8 cellular contexts compared by ENCODE assay signal in genomic region chr12:118061011-118061875, GRCh38. TPM values are rescaled to one million over a fixed set of nuclear protein-coding genes. Genes with fewer than 3 reads are reported as not detected.
DNase-seq lines count a peak whose midpoint lies in the region; ATAC-seq and TF ChIP-seq lines count a peak whose summit lies in the region.

TSS of gene WSB2 (minus strand) at chr12:118061179. CDS start at chr12:118061048, 131 bp downstream.

- H3K4me3 Mint-ChIP-seq in naive B cell, result peak within 1 kb of the TSS; percentile 92 to 98 (median 96)

- H3K4me1 ChIP-seq in PC-3 (ENCODE audit: insufficient read depth, low read length), result peaks cover 40% of the 10 kb centered on the region

- intact Hi-C loops in PC-3 (cut with micrococcal nuclease), result loop anchor here (5.0 kb wide), 1 partner anchor 76 kb away; the partner anchor contains the start of gene PEBP1

- peaks cover 43 to 53% (median 49%) of the 10 kb centered on the region in 3 donors for H3K4me1 Mint-ChIP-seq in naive B cell

- H3F3A ChIP-seq in PC-3 (ENCODE audit: low read length, unreplicated experiment), result peaks cover 15% of the 10 kb centered on the region

- H3K27ac ChIP-seq in PC-3 (ENCODE audit: low read length), result peak within 1 kb of the TSS; percentile 86

- no peaks in the 10 kb centered on the region for H3K9me3 ChIP-seq in PC-3 (ENCODE audit: low read length)

- DNase-seq in PC-3, result peak; percentile 41
- peak; percentile 52 for DNase-seq in activated T-helper 9 cell treated with anti-CD3 and anti-CD28 coated beads, Interleukin-2, amount 50 U/mL, for 16 hours (ENCODE audit: low read depth)
- DNase-seq in fibroblast of mammary gland (ENCODE audit: low read depth), result peak; percentile 57
- DNase-seq in naive B cell, result peak; percentile 53
- DNase-seq in stimulated activated naive CD4-positive, alpha-beta T cell treated with Interleukin-2 at 50 U/mL for 16 hours (lab: John Stamatoyannopoulos, UW), result peak; percentile 55
- DNase-seq in cortex of kidney (lab: John Stamatoyannopoulos, UW), result no peak

- no peaks in the 10 kb centered on the region for H3K36me3 Mint-ChIP-seq in naive B cell

- H3K4me3 ChIP-seq in GM12875 (ENCODE audit: low read depth, low read length), result peak within 1 kb of the TSS; percentile 81
- peak within 1 kb of the TSS; percentile 93 for H3K4me3 ChIP-seq in PC-3 (ENCODE audit: low read length)
- peak within 1 kb of the TSS; percentile 85 for H3K4me3 ChIP-seq in fibroblast of mammary gland (ENCODE audit: control insufficient read depth, low read depth, low read length)

- H4K20me1 ChIP-seq in PC-3 (ENCODE audit: low read length), result no peaks in the 10 kb centered on the region

- POLR2A ChIA-PET in PC-3 (lab: Charles Lee; ENCODE audit: unreplicated experiment), result interaction anchor here (0.6 to 0.9 kb wide), 3 partner anchors 42 to 207 kb away, joined by 3 to 37 read pairs (median 5); partner anchors contain the start of gene PEBP1

- H3K27me3 ChIP-seq in PC-3 (ENCODE audit: low read length), result no peaks in the 10 kb centered on the region

- H3K36me3 ChIP-seq in PC-3 (ENCODE audit: low read depth, low read length), result no peaks in the 10 kb centered on the region; the same call in 1 of the 2 replicates

- peak within 1 kb of the TSS; percentile 100 for H3K4me2 ChIP-seq in PC-3 (ENCODE audit: low read length)

- H3K9me2 ChIP-seq in PC-3 (replicated peaks; ENCODE audit: low read length), result no peaks in the 10 kb centered on the region

- H3K9ac ChIP-seq in PC-3 (ENCODE audit: low read length), result peak within 1 kb of the TSS; percentile 94

- CTCF ChIA-PET in PC-3 (lab: Charles Lee), result interaction anchor here (0.6 kb wide), 1 partner anchor 25 kb away, joined by 10 read pairs; no protein-coding TSS in a partner anchor

- H2AFZ ChIP-seq in PC-3 (ENCODE audit: low read length), result peak within 1 kb of the TSS; percentile 88

- peaks cover 54% of the 10 kb centered on the region for H3K79me2 ChIP-seq in PC-3 (ENCODE audit: low read length)

- H3K9me3 Mint-ChIP-seq in naive B cell, result no peaks in the 10 kb centered on the region

- TF ChIP-seq CTCF in GM12875 (IDR thresholded peaks at IDR 0.05; ENCODE audit: borderline replicate concordance, insufficient read depth, low read depth, low read length), result no peak
- no peak for TF ChIP-seq CTCF in PC-3 (conservative IDR thresholded peaks at IDR 0.05; ENCODE audit: low read depth, low read length)
- no peak for TF ChIP-seq CTCF in fibroblast of mammary gland (conservative IDR thresholded peaks at IDR 0.05; ENCODE audit: control insufficient read depth, insufficient read depth, low read depth, low read length)

- peak within 1 kb of the TSS; percentile 86 to 97 (median 94) for H3K27ac Mint-ChIP-seq in naive B cell

- peak; percentile 42 for ATAC-seq in HG03108 (IDR thresholded peaks at IDR 0.05; ENCODE audit: unreplicated experiment)
- peak; percentile 6 for ATAC-seq in PC-3
- peak; percentile 52 to 53 for ATAC-seq in naive B cell (ENCODE audit: low read depth in 2 of 2)

- H3K27me3 Mint-ChIP-seq in naive B cell, result peaks cover 0 to 3% (median 0%) of the 10 kb centered on the region in 3 donors

- BruUV-seq in PC-3 (replicated peaks; lab: Mats Ljungman, UMichigan), result no TSS peak

RNA-seq across cellular contexts. Expression of gene WSB2, which starts in this region (rescaled TPM):
- total RNA-seq in PC-3 (2014; rRNA removed), result 166 and 203 TPM in 2 replicates
- 10 to 100 TPM in 1 of 6 donors, 1 to 10 TPM in 5; 5.8 to 12.8 (median 8.3) TPM for polyA plus RNA-seq in naive B cell (ENCODE audit: low read depth in 6 of 6)
